13 cellular contexts compared by ENCODE assay signal in the genomic region with DNA sequence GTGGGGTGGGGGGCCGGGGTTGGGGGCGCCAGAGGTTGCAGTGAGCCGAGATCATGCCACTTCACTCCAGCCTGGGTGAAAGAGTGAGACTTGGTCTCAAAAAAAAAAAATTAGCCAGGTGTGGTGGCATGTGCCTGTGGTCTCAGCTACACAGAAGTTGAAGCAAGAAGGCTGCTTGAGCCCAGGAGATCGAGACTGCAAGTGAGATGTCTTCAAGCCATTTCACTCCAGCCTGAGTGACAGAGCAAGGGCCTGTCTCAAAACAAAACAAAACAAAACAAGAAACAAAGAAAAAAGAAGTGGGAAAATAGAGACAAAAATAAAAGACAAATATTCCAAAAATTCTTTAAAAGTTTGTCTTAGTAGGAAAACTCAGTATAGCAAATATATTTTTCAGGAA.
DNase-seq lines count a peak whose midpoint lies in the region; ATAC-seq, FAIRE-seq and TF ChIP-seq lines count a peak whose summit lies in the region.
"Had no signal": no experiment of that assay in that cellular context is flagged by ENCODE, and none has a peak within 500 bp of the region (broad histone marks: within the 10 kb centered on the region; RNA-seq: fewer than 3 reads in every experiment).

No MANE protein-coding gene starts in this region.

- CTCF ChIA-PET in activated B cell treated with CpG ODN at 0.5 μM for 24 hours (lab: Charles Lee) = interaction anchor here (1.3 kb wide), 1 partner anchor 76 kb away, joined by 4 read pairs; no protein-coding TSS in a partner anchor

- H3K36me3 Mint-ChIP-seq in CD14-positive monocyte (peaks cover 20 to 46% of the 10 kb centered on the region in 2 donors), activated B cell treated with CpG ODN at 0.5 μM for 24 hours (ENCODE audit: low read depth) (peaks cover 33% of the 10 kb centered on the region)

- peak; percentile 17 for FAIRE-seq in G401.6 (lab: Jason Lieb, UNC)

- H3K4me1 ChIP-seq in mononuclear cell (ENCODE audit: insufficient read depth, low read length) = peaks cover 42% of the 10 kb centered on the region

- H3K9me3 ChIP-seq in mononuclear cell (ENCODE audit: low read depth, low read length) = no peaks in the 10 kb centered on the region

- intact Hi-C loops in CD14-positive monocyte (cut with micrococcal nuclease) (no loop called here), activated B cell treated with CpG ODN at 0.5 μM for 24 hours (cut with micrococcal nuclease) (no loop called here)

- no peaks in the 10 kb centered on the region for H3K9me3 Mint-ChIP-seq in CD14-positive monocyte
- H3K9me3 Mint-ChIP-seq in activated B cell treated with CpG ODN at 0.5 μM for 24 hours = no peaks in the 10 kb centered on the region

- ATAC-seq in activated B cell treated with CpG ODN at 0.5 μM for 24 hours (ENCODE audit: low read depth) (no peak), HG03460 (IDR thresholded peaks at IDR 0.05; ENCODE audit: unreplicated experiment) (no peak)
- ATAC-seq: Panc1 had no signal

- POLR2A ChIA-PET in activated B cell treated with CpG ODN at 0.5 μM for 24 hours (lab: Charles Lee) = interaction anchor here (1.3 to 1.8 kb wide), 4 partner anchors 35 to 52 kb away, joined by 4 to 11 read pairs (median 10); no protein-coding TSS in a partner anchor

- H3K4me1 Mint-ChIP-seq in CD14-positive monocyte = peaks cover 30% of the 10 kb centered on the region
- peaks cover 61% of the 10 kb centered on the region for H3K4me1 Mint-ChIP-seq in activated B cell treated with CpG ODN at 0.5 μM for 24 hours

- peaks cover 0 to 1% (median 0%) of the 10 kb centered on the region in 3 donors for H3K27me3 Mint-ChIP-seq in CD14-positive monocyte (ENCODE audit: low read depth in 3 of 3)
- no peaks in the 10 kb centered on the region for H3K27me3 Mint-ChIP-seq in activated B cell treated with CpG ODN at 0.5 μM for 24 hours

- H3K4me3 ChIP-seq in mononuclear cell (ENCODE audit: low read length) = peak overlapping the region; percentile 0

- peak overlapping the region in 6 of 7 donors; percentile 77 to 92 (median 86) for H3K27ac Mint-ChIP-seq in CD14-positive monocyte
- peak overlapping the region; percentile 91 for H3K27ac Mint-ChIP-seq in activated B cell treated with CpG ODN at 0.5 μM for 24 hours

- H3K4me3 Mint-ChIP-seq in CD14-positive monocyte = peak overlapping the region; percentile 72 to 93
- H3K4me3 Mint-ChIP-seq in activated B cell treated with CpG ODN at 0.5 μM for 24 hours = peak overlapping the region; percentile 73

- H3K27me3 ChIP-seq in mononuclear cell (ENCODE audit: insufficient read depth, low read length) = no peaks in the 10 kb centered on the region

- no peak for TF ChIP-seq CTCF in CD14-positive monocyte (IDR thresholded peaks at IDR 0.05)
- no peak for TF ChIP-seq CTCF in activated B cell treated with CpG ODN at 0.5 μM for 24 hours (IDR thresholded peaks at IDR 0.05)

- DNase-seq in CD14-positive monocyte (ENCODE audit: low spot score) (no peak), activated B cell treated with CpG ODN at 0.5 μM for 24 hours (no peak), NCI-H748 (lab: John Stamatoyannopoulos, UW; ENCODE audit: unreplicated experiment) (no peak), NCI-H510A (lab: John Stamatoyannopoulos, UW) (no peak)
- DNase-seq: GF-D8, glutamatergic neuron, islet precursor cell, NCI-H1417, NCI-H446 had no signal
